21 cellular contexts compared by ENCODE assay signal in the genomic region with DNA sequence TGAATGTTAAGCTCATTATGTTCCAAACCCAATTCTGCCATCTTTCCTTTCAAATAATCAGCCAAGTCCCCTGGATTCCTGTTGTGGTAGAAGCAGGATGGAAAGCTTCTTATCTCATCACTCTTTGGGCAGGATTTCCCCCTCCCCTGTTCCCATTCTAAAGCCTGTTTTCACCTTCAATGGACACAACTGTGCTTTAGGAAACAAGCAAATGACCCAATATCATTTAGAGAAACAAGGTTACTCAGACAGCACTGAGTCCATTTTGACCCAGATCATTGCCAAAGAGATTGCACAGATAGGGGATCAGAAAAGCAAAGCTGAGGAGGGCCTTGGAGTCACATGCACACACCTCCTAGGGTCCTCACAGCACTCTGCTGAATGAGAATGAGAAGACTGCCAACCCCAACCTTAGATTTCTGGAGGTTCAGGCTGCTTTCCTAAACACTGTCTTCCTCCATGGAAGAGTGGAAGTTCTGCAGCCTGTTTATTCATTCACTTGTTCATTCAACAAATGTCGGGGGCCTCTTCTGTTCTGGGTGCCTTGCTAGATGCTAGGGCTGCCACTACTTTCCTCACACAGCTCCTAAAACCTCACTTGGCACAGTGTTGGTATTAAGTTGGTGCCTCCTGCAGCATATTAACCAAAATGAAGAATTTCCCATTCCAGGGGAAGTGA.
A peak's percentile ranks its signal among the peaks of the same experiment; 100 is the strongest.
DNase-seq lines count a peak whose midpoint lies in the region; ATAC-seq, FAIRE-seq and TF ChIP-seq lines count a peak whose summit lies in the region.
"Had no signal": no experiment of that assay in that cellular context is flagged by ENCODE, and none has a peak within 500 bp of the region (broad histone marks: within the 10 kb centered on the region; RNA-seq: fewer than 3 reads in every experiment).

No MANE protein-coding gene starts in this region.

- H2AFZ ChIP-seq in PC-3 (ENCODE audit: low read length) (no peak overlapping the region), astrocyte (ENCODE audit: low read depth, low read length) (no peak overlapping the region)

- H3K27ac Mint-ChIP-seq in astrocyte (ENCODE audit: unreplicated experiment) = no peak overlapping the region
- peak overlapping the region in 1 of 6 donors; percentile 32 for H3K27ac Mint-ChIP-seq in immature natural killer cell
- H3K27ac Mint-ChIP-seq: activated B cell treated with CpG ODN at 0.5 μM for 24 hours; activated naive CD8-positive, alpha-beta T cell; CD4-positive, alpha-beta memory T cell; endodermal cell; stimulated activated naive B cell treated with anti-CD40 and anti-IgM and Interleukin-4, amounts not matched to agents 10 μg/mL and 1 μg/mL and 100 μg/mL, for 72 hours had no signal

- H3F3A ChIP-seq in PC-3 (ENCODE audit: low read length, unreplicated experiment) = no peaks in the 10 kb centered on the region

- intact Hi-C loops in PC-3 (cut with micrococcal nuclease) = no loop called here
- intact Hi-C loops in transverse colon (cut with DNase I; ENCODE audit: low total_unique reads) = no loop called here

- WGBS in transverse colon (ENCODE audit: low coverage in 1 of 2), 2 donors = 50% methylated on average over 1 of the region's 1 CpG; no CpG with 5 or more reads in 1 of the 2 donors

- POLR2A ChIA-PET in PC-3 (lab: Charles Lee; ENCODE audit: unreplicated experiment) = interaction anchor here (0.6 kb wide), 1 partner anchor 93 kb away, joined by 3 read pairs; no protein-coding TSS in a partner anchor

- H3K36me3 ChIP-seq in PC-3 (ENCODE audit: low read depth, low read length) = no peaks in the 10 kb centered on the region
- H3K36me3 ChIP-seq in astrocyte (ENCODE audit: insufficient read depth, low read length) = no peaks in the 10 kb centered on the region
- H3K36me3 ChIP-seq in muscle layer of colon (ENCODE audit: insufficient read depth, low read length) = no peaks in the 10 kb centered on the region
- H3K36me3 ChIP-seq in transverse colon = no peaks in the 10 kb centered on the region

- BruUV-seq in PC-3 (replicated peaks; lab: Mats Ljungman, UMichigan) = no TSS peak

- H3K27me3 ChIP-seq in PC-3 (ENCODE audit: low read length) = no peaks in the 10 kb centered on the region
- H3K27me3 ChIP-seq in astrocyte (ENCODE audit: insufficient read depth, low read length) = no peaks in the 10 kb centered on the region
- no peaks in the 10 kb centered on the region for H3K27me3 ChIP-seq in muscle layer of colon (ENCODE audit: control insufficient read depth in 1 of 2, insufficient read depth in 2 of 2, low read length in 2 of 2)
- no peaks in the 10 kb centered on the region for H3K27me3 ChIP-seq in transverse colon

- DNase-seq in PC-3 (no peak), astrocyte (ENCODE audit: low read depth) (no peak), transverse colon (no peak), immature natural killer cell (no peak)
- DNase-seq: activated B cell treated with CpG ODN at 0.5 μM for 24 hours; CD4-positive, alpha-beta memory T cell; DMS 273 treated with DMSO at 0.1 percent for 48 hours; endodermal cell; NCI-H1417 treated with DMSO at 0.1 percent for 48 hours; NCI-H2081 treated with DMSO at 0.1 percent for 48 hours; nucleus accumbens; Right ventricle myocardium superior; stimulated activated CD4-positive, alpha-beta T cell treated with anti-CD3 and anti-CD28 coated beads, Interleukin-12 subunit alpha, Interleukin-12 subunit beta, amount 100 ng/mL, for 4 hours; stimulated activated CD4-positive, alpha-beta T cell treated with anti-CD3 and anti-CD28 coated beads, Interleukin-4, amount 100 ng/mL, for 24 hours; stimulated activated naive B cell treated with anti-CD40 and anti-IgM and Interleukin-4, amounts not matched to agents 10 μg/mL and 1 μg/mL and 100 μg/mL, for 72 hours had no signal

- no peak for TF ChIP-seq CTCF in PC-3 (conservative IDR thresholded peaks at IDR 0.05; ENCODE audit: low read depth, low read length)
- no peak for TF ChIP-seq CTCF in astrocyte (IDR thresholded peaks at IDR 0.05; ENCODE audit: insufficient read depth, low read depth, low read length)
- no peak for TF ChIP-seq CTCF in transverse colon (IDR thresholded peaks at IDR 0.05)

- peaks cover 46% of the 10 kb centered on the region for H3K4me1 ChIP-seq in PC-3 (ENCODE audit: insufficient read depth, low read length)
- peaks cover 41% of the 10 kb centered on the region for H3K4me1 ChIP-seq in astrocyte (ENCODE audit: insufficient read depth, low read length)
- H3K4me1 ChIP-seq in muscle layer of colon (ENCODE audit: insufficient read depth, low read length) = peaks cover 43% of the 10 kb centered on the region
- peaks cover 8 to 57% (median 22%) of the 10 kb centered on the region in 4 donors for H3K4me1 ChIP-seq in transverse colon

- CTCF ChIA-PET in PC-3 (lab: Charles Lee) = no interaction called here

- no peaks in the 10 kb centered on the region for H3K9me3 ChIP-seq in PC-3 (ENCODE audit: low read length)
- H3K9me3 ChIP-seq in astrocyte (ENCODE audit: insufficient read depth, low read depth, low read length) = no peaks in the 10 kb centered on the region
- no peaks in the 10 kb centered on the region for H3K9me3 ChIP-seq in muscle layer of colon (ENCODE audit: low read length)
- H3K9me3 ChIP-seq in transverse colon = no peaks in the 10 kb centered on the region

- H3K9ac ChIP-seq in PC-3 (ENCODE audit: low read length) (no peak overlapping the region), astrocyte (ENCODE audit: low read length) (no peak overlapping the region), muscle layer of colon (ENCODE audit: low read length) (no peak overlapping the region)

- H3K27me3 Mint-ChIP-seq in astrocyte (ENCODE audit: low read depth, unreplicated experiment) = no peaks in the 10 kb centered on the region
- H3K27me3 Mint-ChIP-seq in immature natural killer cell (ENCODE audit: low read depth in 3 of 3) = peaks cover 2 to 8% (median 2%) of the 10 kb centered on the region in 3 donors
- H3K27me3 Mint-ChIP-seq: activated B cell treated with CpG ODN at 0.5 μM for 24 hours; stimulated activated naive B cell treated with anti-CD40 and anti-IgM and Interleukin-4, amounts not matched to agents 10 μg/mL and 1 μg/mL and 100 μg/mL, for 72 hours had no signal

- H3K4me2 ChIP-seq in PC-3 (ENCODE audit: low read length) (no peak overlapping the region), astrocyte (ENCODE audit: low read length) (no peak overlapping the region)

- in situ Hi-C loops in transverse colon (cut with MboI; ENCODE audit: low pct_ligation_motif_present in 1 of 4, low pct_unique_long_range_greater_than_20kb in 1 of 4, low sequenced_read_pairs in 3 of 4) = no loop called here

- H3K27ac ChIP-seq in PC-3 (ENCODE audit: low read length) = peak overlapping the region; percentile 81
- peak overlapping the region; percentile 81 for H3K27ac ChIP-seq in astrocyte (ENCODE audit: low read depth, low read length)
- peak overlapping the region; percentile 27 for H3K27ac ChIP-seq in muscle layer of colon (ENCODE audit: low read depth, low read length)
- H3K27ac ChIP-seq in transverse colon = peak overlapping the region; percentile 30 to 73 (median 68)

- H3K4me3 ChIP-seq in PC-3 (ENCODE audit: low read length) (no peak overlapping the region), astrocyte (ENCODE audit: insufficient read depth, low read depth, low read length) (no peak overlapping the region), muscle layer of colon (ENCODE audit: low read depth in 1 of 2, low read length in 2 of 2) (no peak overlapping the region), transverse colon (no peak overlapping the region)
- H3K4me3 ChIP-seq: K562 had no signal

- H3K79me2 ChIP-seq in PC-3 (ENCODE audit: low read length) = no peaks in the 10 kb centered on the region
- H3K79me2 ChIP-seq in astrocyte (ENCODE audit: insufficient read depth, low read length) = no peaks in the 10 kb centered on the region

- no peak for TF ChIP-seq EP300 in transverse colon (IDR thresholded peaks at IDR 0.05; ENCODE audit: low read depth)

- ATAC-seq in PC-3 (no peak), HG02938 (IDR thresholded peaks at IDR 0.05; ENCODE audit: unreplicated experiment) (no peak), HG02759 (IDR thresholded peaks at IDR 0.05; ENCODE audit: unreplicated experiment) (no peak)
- ATAC-seq: K562; stimulated activated naive B cell treated with anti-CD40 and anti-IgM and Interleukin-4, amounts not matched to agents 10 μg/mL and 1 μg/mL and 100 μg/mL, for 72 hours had no signal

- H3K9me3 Mint-ChIP-seq in astrocyte (ENCODE audit: unreplicated experiment) (peaks cover 2% of the 10 kb centered on the region), immature natural killer cell (no peaks in the 10 kb centered on the region)
- H3K9me3 Mint-ChIP-seq: activated B cell treated with CpG ODN at 0.5 μM for 24 hours; CD4-positive, alpha-beta memory T cell; endodermal cell; stimulated activated naive B cell treated with anti-CD40 and anti-IgM and Interleukin-4, amounts not matched to agents 10 μg/mL and 1 μg/mL and 100 μg/mL, for 72 hours had no signal

- H3K4me1 Mint-ChIP-seq in astrocyte (ENCODE audit: low read depth, unreplicated experiment) (peaks cover 31% of the 10 kb centered on the region), immature natural killer cell (peaks cover 2 to 11% of the 10 kb centered on the region in 2 donors)
- H3K4me1 Mint-ChIP-seq: activated B cell treated with CpG ODN at 0.5 μM for 24 hours; CD4-positive, alpha-beta memory T cell; stimulated activated naive B cell treated with anti-CD40 and anti-IgM and Interleukin-4, amounts not matched to agents 10 μg/mL and 1 μg/mL and 100 μg/mL, for 72 hours had no signal

- no peaks in the 10 kb centered on the region for H3K9me2 ChIP-seq in PC-3 (replicated peaks; ENCODE audit: low read length)

- H3K4me3 Mint-ChIP-seq in astrocyte (ENCODE audit: unreplicated experiment) (no peak overlapping the region), immature natural killer cell (no peak overlapping the region)
- H3K4me3 Mint-ChIP-seq: activated B cell treated with CpG ODN at 0.5 μM for 24 hours; activated naive CD8-positive, alpha-beta T cell; CD4-positive, alpha-beta memory T cell; endodermal cell; stimulated activated naive B cell treated with anti-CD40 and anti-IgM and Interleukin-4, amounts not matched to agents 10 μg/mL and 1 μg/mL and 100 μg/mL, for 72 hours had no signal

- H3K36me3 Mint-ChIP-seq in astrocyte (ENCODE audit: low read depth, unreplicated experiment) (peaks cover 3% of the 10 kb centered on the region), immature natural killer cell (peaks cover 0 to 10% (median 3%) of the 10 kb centered on the region in 3 donors)
- H3K36me3 Mint-ChIP-seq: activated naive CD8-positive, alpha-beta T cell; CD4-positive, alpha-beta memory T cell; stimulated activated naive B cell treated with anti-CD40 and anti-IgM and Interleukin-4, amounts not matched to agents 10 μg/mL and 1 μg/mL and 100 μg/mL, for 72 hours had no signal

- H4K20me1 ChIP-seq in PC-3 (ENCODE audit: low read length) = no peaks in the 10 kb centered on the region
- no peaks in the 10 kb centered on the region for H4K20me1 ChIP-seq in astrocyte (ENCODE audit: insufficient read depth, low read length)

- no peak for TF ChIP-seq POLR2A in transverse colon (IDR thresholded peaks at IDR 0.05)

- no peak for FAIRE-seq in astrocyte (lab: Jason Lieb, UNC)
- FAIRE-seq: colon, K562 had no signal

Comparison
In these comparisons a context has a peak if more than half of its experiments do, and no peak if none do; other contexts are left out.
1. H3K27ac ChIP-seq: peak in every context shown above with its lines; median percentile 81 in PC-3; 81 in astrocyte; 68 in transverse colon; 27 in muscle layer of colon.